ENCODE assay signal across 12 cellular contexts in genomic region chr3:157103860-157104259, GRCh38. TPM values are rescaled to one million over a fixed set of nuclear protein-coding genes. Genes with fewer than 3 reads are reported as not detected.
A peak's percentile ranks its signal among the peaks of the same experiment; 100 is the strongest.
DNase-seq lines count a peak whose midpoint lies in the region; ATAC-seq and TF ChIP-seq lines count a peak whose summit lies in the region.
"Had no signal": no experiment of that assay in that cellular context is flagged by ENCODE, and none has a peak within 500 bp of the region (broad histone marks: within the 10 kb centered on the region; RNA-seq: fewer than 3 reads in every experiment).

No MANE protein-coding gene starts in this region.

- H3K9me3 ChIP-seq in heart right ventricle: peaks cover 0 to 3% (median 0%) of the 10 kb centered on the region in 11 donors
- H3K9me3 ChIP-seq in heart left ventricle: no peaks in the 10 kb centered on the region
- no peaks in the 10 kb centered on the region for H3K9me3 ChIP-seq in KOPT-K1 (ENCODE audit: insufficient read depth, low read length, poor library complexity, severe bottlenecking)

- no peak for ATAC-seq in heart right ventricle
- ATAC-seq in heart left ventricle: no peak
- no peak for ATAC-seq in GM18861 (IDR thresholded peaks at IDR 0.05; ENCODE audit: unreplicated experiment)

- intact Hi-C loops in heart right ventricle (cut with DNase I) (no loop called here), heart left ventricle (cut with DNase I) (no loop called here)

- TF ChIP-seq CTCF in heart right ventricle (IDR thresholded peaks at IDR 0.05) (no peak), heart left ventricle (IDR thresholded peaks at IDR 0.05) (no peak)

- H3K4me1 ChIP-seq in heart right ventricle (peaks cover 0 to 56% (median 33%) of the 10 kb centered on the region in 9 donors), heart left ventricle (peaks cover 0 to 46% (median 23%) of the 10 kb centered on the region in 12 donors), urinary bladder (ENCODE audit: insufficient read depth) (peaks cover 3% of the 10 kb centered on the region)

- H3K27ac ChIP-seq in heart right ventricle (peak overlapping the region in 8 of 10 donors; percentile 3 to 54 (median 25)), heart left ventricle (peak overlapping the region in 6 of 12 donors; percentile 9 to 86 (median 29)), KOPT-K1 (ENCODE audit: low read depth, low read length, poor library complexity, severe bottlenecking) (peak overlapping the region; percentile 64), caudate nucleus (ENCODE audit: low read depth, low read length) (peak overlapping the region; percentile 11), urinary bladder (ENCODE audit: low read depth) (peak overlapping the region; percentile 14)
- H3K27ac ChIP-seq: HL-60 had no signal

- H3K27me3 ChIP-seq in heart right ventricle (no peaks in the 10 kb centered on the region), heart left ventricle (no peaks in the 10 kb centered on the region)

- WGBS in heart right ventricle, 2 donors: 46 to 62% methylated on average over 2 of the region's 2 CpGs
- WGBS in heart left ventricle, 4 donors: 46 to 63% (median 57%) methylated on average over 2 of the region's 2 CpGs
- 63% methylated on average over 2 of the region's 2 CpGs for WGBS in urinary bladder

- DNase-seq in heart right ventricle (no peak), heart left ventricle (no peak), caudate nucleus (lab: John Stamatoyannopoulos, UW) (no peak), dedifferentiated amniotic fluid mesenchymal stem cell (ENCODE audit: extremely low spot score) (no peak), NCI-H748 treated with DMSO at 0.1 percent for 48 hours (lab: John Stamatoyannopoulos, UW) (no peak)
- DNase-seq: activated CD4-positive, CD25-positive, alpha-beta regulatory T cell; dermis blood vessel endothelial cell; NCI-H510A had no signal

- H3K4me3 ChIP-seq in heart right ventricle (no peak overlapping the region), heart left ventricle (no peak overlapping the region), urinary bladder (ENCODE audit: low read depth, low read length) (no peak overlapping the region)

- H3K36me3 ChIP-seq in heart right ventricle (peaks cover 0 to 7% (median 0%) of the 10 kb centered on the region in 9 donors), heart left ventricle (no peaks in the 10 kb centered on the region), KOPT-K1 (ENCODE audit: insufficient read depth, low read length) (no peaks in the 10 kb centered on the region), urinary bladder (ENCODE audit: insufficient read depth) (no peaks in the 10 kb centered on the region)

- no peak for TF ChIP-seq POLR2A in heart left ventricle (IDR thresholded peaks at IDR 0.05)

RNA-seq across cellular contexts. Expression of gene CCNL1, which starts 56.1 kb away (rescaled TPM):
- 10 to 100 TPM; 19.1 to 52.5 (median 24.7) TPM for total RNA-seq in heart right ventricle
- polyA plus RNA-seq in heart right ventricle: 10 to 100 TPM; 23.7 to 77.3 TPM
- total RNA-seq in heart left ventricle: 10 to 100 TPM; 15.5 to 66.7 (median 26.8) TPM
- polyA plus RNA-seq in heart left ventricle: 10 to 100 TPM; 19.4 to 25.3 TPM
- 214 TPM for total RNA-seq in urinary bladder
- polyA plus RNA-seq in urinary bladder: 68.1 TPM
